ENCODE assay signal across 8 cellular contexts in genomic region chr19:19475845-19476828, GRCh38. TPM values are rescaled to one million over a fixed set of nuclear protein-coding genes. Genes with fewer than 3 reads are reported as not detected.
DNase-seq lines count a peak whose midpoint lies in the region; ATAC-seq and TF ChIP-seq lines count a peak whose summit lies in the region.

No MANE protein-coding gene starts in this region.

- peaks cover 82% of the 10 kb centered on the region for H3K36me3 ChIP-seq in DND-41 (ENCODE audit: insufficient read depth, low read length)
- H3K36me3 ChIP-seq in Loucy (ENCODE audit: insufficient read depth, low read length), result peaks cover 58% of the 10 kb centered on the region; the same call in 1 of the 2 replicates
- no peaks in the 10 kb centered on the region for H3K36me3 ChIP-seq in mucosa of descending colon (ENCODE audit: low read depth)
- H3K36me3 ChIP-seq in sigmoid colon, result no peaks in the 10 kb centered on the region

- no peaks in the 10 kb centered on the region for H3K9me2 ChIP-seq in Loucy (replicated peaks; ENCODE audit: low read depth, low read length)

- H3F3A ChIP-seq in Loucy (ENCODE audit: low read depth), result no peaks in the 10 kb centered on the region

- H3K79me2 ChIP-seq in DND-41 (ENCODE audit: insufficient read depth, low read length) (peaks cover 99% of the 10 kb centered on the region), Loucy (ENCODE audit: insufficient read depth, low read length) (peaks cover 98% of the 10 kb centered on the region)

- no peak for TF ChIP-seq EP300 in sigmoid colon (IDR thresholded peaks at IDR 0.05)

- no peak for TF ChIP-seq POLR2A in sigmoid colon (IDR thresholded peaks at IDR 0.05)

- H3K27ac ChIP-seq in DND-41 (ENCODE audit: low read length), result no peak overlapping the region
- H3K27ac ChIP-seq in sigmoid colon, result no peak overlapping the region

- DNase-seq in DND-41 (no peak), cardiac fibroblast (ENCODE audit: low read depth in 2 of 2) (peak; percentile 48 to 54), mucosa of descending colon (peak in 1 of 3 donors; percentile 43), NAMALWA (ENCODE audit: low spot score) (no peak), sigmoid colon (no peak), amygdala (lab: John Stamatoyannopoulos, UW) (no peak)

- H3K9ac ChIP-seq in DND-41 (ENCODE audit: low read depth, low read length) (no peak overlapping the region), Loucy (ENCODE audit: low read depth, low read length, poor library complexity, severe bottlenecking) (no peak overlapping the region)

- TF ChIP-seq CTCF in DND-41 (IDR thresholded peaks at IDR 0.05; ENCODE audit: borderline replicate concordance, extremely low read depth, low read length, poor library complexity, severe bottlenecking) (peak; percentile 18), Loucy (conservative IDR thresholded peaks at IDR 0.05; ENCODE audit: low read length) (peak; percentile 43), cardiac fibroblast (IDR thresholded peaks at IDR 0.05; ENCODE audit: low read depth, low read length) (peak; percentile 49), mucosa of descending colon (IDR thresholded peaks at IDR 0.05) (no peak), sigmoid colon (IDR thresholded peaks at IDR 0.05) (peak in 1 of 4 experiments; percentile 10)

- no peaks in the 10 kb centered on the region for H3K4me1 ChIP-seq in DND-41 (ENCODE audit: insufficient read depth, low read length)
- peaks cover 7% of the 10 kb centered on the region for H3K4me1 ChIP-seq in Loucy (ENCODE audit: insufficient read depth, low read length, poor library complexity, severe bottlenecking)
- H3K4me1 ChIP-seq in mucosa of descending colon (ENCODE audit: low read depth), result peaks cover 22% of the 10 kb centered on the region
- H3K4me1 ChIP-seq in sigmoid colon, result peaks cover 0 to 10% (median 4%) of the 10 kb centered on the region in 4 donors

- intact Hi-C loops in mucosa of descending colon (cut with DNase I, micrococcal nuclease) (no loop called here), sigmoid colon (cut with DNase I) (no loop called here)

- H3K4me3 ChIP-seq in DND-41 (ENCODE audit: low read depth in 1 of 2, low read length in 2 of 2), result no peak overlapping the region
- H3K4me3 ChIP-seq in Loucy (ENCODE audit: low read length, poor library complexity, severe bottlenecking), result no peak overlapping the region
- no peak overlapping the region for H3K4me3 ChIP-seq in cardiac fibroblast (replicated peaks in 1 of 2; ENCODE audit: low read depth in 2 of 2, low read length in 2 of 2)
- no peak overlapping the region for H3K4me3 ChIP-seq in mucosa of descending colon
- H3K4me3 ChIP-seq in sigmoid colon, result no peak overlapping the region

- ATAC-seq in DND-41 (ENCODE audit: insufficient read depth, low read depth) (no peak), mucosa of descending colon (peak; percentile 34), HG03354 (IDR thresholded peaks at IDR 0.05; ENCODE audit: poor library complexity, severe bottlenecking, unreplicated experiment) (no peak)

- H3K4me2 ChIP-seq in DND-41 (ENCODE audit: insufficient read depth, low read length) (no peak overlapping the region), Loucy (ENCODE audit: low read depth, low read length, poor library complexity, severe bottlenecking) (no peak overlapping the region)

- no peaks in the 10 kb centered on the region for H3K27me3 ChIP-seq in DND-41 (ENCODE audit: insufficient read depth, low read length, poor library complexity)
- H3K27me3 ChIP-seq in Loucy (ENCODE audit: insufficient read depth, low read length, poor library complexity, severe bottlenecking), result no peaks in the 10 kb centered on the region
- no peaks in the 10 kb centered on the region for H3K27me3 ChIP-seq in sigmoid colon

- H2AFZ ChIP-seq in DND-41 (ENCODE audit: low read depth, low read length), result no peak overlapping the region
- H2AFZ ChIP-seq in Loucy (ENCODE audit: low read length), result no peak overlapping the region

- WGBS in sigmoid colon, 2 donors, result 74 to 77% methylated on average over 19 of the region's 19 CpGs

- H4K20me1 ChIP-seq in DND-41 (ENCODE audit: insufficient read depth, low read length) (peaks cover 82% of the 10 kb centered on the region), Loucy (ENCODE audit: insufficient read depth, low read length, poor library complexity, severe bottlenecking) (peaks cover 47% of the 10 kb centered on the region)

- H3K9me3 ChIP-seq in DND-41 (ENCODE audit: insufficient read depth, low read length, severe bottlenecking) (no peaks in the 10 kb centered on the region), Loucy (ENCODE audit: insufficient read depth, low read depth, low read length) (no peaks in the 10 kb centered on the region), mucosa of descending colon (no peaks in the 10 kb centered on the region), sigmoid colon (no peaks in the 10 kb centered on the region)

RNA-seq across cellular contexts. Expression of gene TSSK6, which starts 39.2 kb away (rescaled TPM):
- total RNA-seq in mucosa of descending colon (1 to 10 TPM; 1.8 to 2.5 (median 2.3) TPM), sigmoid colon (1 to 10 TPM; 1.2 to 3.3 (median 1.5) TPM)
- polyA plus RNA-seq in sigmoid colon, result 1 to 10 TPM; 1.2 to 3.0 (median 2.4) TPM

RNA-seq across cellular contexts. Expression of gene NDUFA13, which starts 39.9 kb away (rescaled TPM):
- total RNA-seq in mucosa of descending colon (100 to 1,000 TPM; 347 to 437 (median 348) TPM), sigmoid colon (100 to 1,000 TPM in 1 of 4 donors, 10 to 100 TPM in 3; 31.3 to 110 (median 55.4) TPM)
- polyA plus RNA-seq in sigmoid colon, result 100 to 1,000 TPM; 239 to 339 (median 283) TPM

RNA-seq across cellular contexts. Expression of gene YJEFN3, which starts 52.6 kb away (rescaled TPM):
- total RNA-seq in mucosa of descending colon (10 to 100 TPM in 2 of 3 donors, 1 to 10 TPM in 1; 6.0 to 12.6 (median 10.6) TPM), sigmoid colon (1 to 10 TPM in 3 of 4 donors, under 1 TPM in 1; 0.71 to 3.1 (median 1.9) TPM)
- polyA plus RNA-seq in sigmoid colon, result 10 to 100 TPM in 1 of 3 donors, not detected in 2; 14.4 TPM

Comparison
In these comparisons a context has a peak if more than half of its experiments do, and no peak if none do; other contexts are left out.
1. DNase-seq: peak in cardiac fibroblast (2 of 2); none in DND-41 (single experiment), NAMALWA (single experiment), sigmoid colon (single experiment) and amygdala (0 of 56).